ENCODE assay signal across 24 cellular contexts in genomic region chrX:136207546-136207945, GRCh38. TPM values are rescaled to one million over a fixed set of nuclear protein-coding genes. Genes with fewer than 3 reads are reported as not detected.
DNase-seq lines count a peak whose midpoint lies in the region; ATAC-seq and TF ChIP-seq lines count a peak whose summit lies in the region.
"Had no signal": no experiment of that assay in that cellular context is flagged by ENCODE, and none has a peak within 500 bp of the region (broad histone marks: within the 10 kb centered on the region; RNA-seq: fewer than 3 reads in every experiment).

No MANE protein-coding gene starts in this region.

- H3K27me3 ChIP-seq in subcutaneous abdominal adipose tissue (ENCODE audit: control insufficient read depth in 5 of 5, insufficient read depth in 4 of 5, low read length in 5 of 5) (peaks cover 0 to 18% (median 8%) of the 10 kb centered on the region in 5 donors), PC-3 (ENCODE audit: low read length) (no peaks in the 10 kb centered on the region)

- H3K79me2 ChIP-seq in PC-3 (ENCODE audit: low read length) = no peaks in the 10 kb centered on the region

- no peaks in the 10 kb centered on the region for H3K27me3 Mint-ChIP-seq in T-helper 17 cell
- no peaks in the 10 kb centered on the region for H3K27me3 Mint-ChIP-seq in osteocyte (ENCODE audit: unreplicated experiment)

- no peaks in the 10 kb centered on the region for H3F3A ChIP-seq in PC-3 (ENCODE audit: low read length, unreplicated experiment)

- intact Hi-C loops in PC-3 (cut with micrococcal nuclease) = no loop called here

- H3K9me3 ChIP-seq in HEK293 (ENCODE audit: control insufficient read depth, insufficient read depth, low read depth, low read length) (no peaks in the 10 kb centered on the region), T-helper 17 cell (ENCODE audit: control insufficient read depth, low read length, poor library complexity, severe bottlenecking) (no peaks in the 10 kb centered on the region), subcutaneous abdominal adipose tissue (ENCODE audit: control insufficient read depth in 5 of 5, low read length in 5 of 5) (no peaks in the 10 kb centered on the region), PC-3 (ENCODE audit: low read length) (no peaks in the 10 kb centered on the region)

- H3K36me3 Mint-ChIP-seq in T-helper 17 cell (ENCODE audit: low read depth) = no peaks in the 10 kb centered on the region
- peaks cover 28% of the 10 kb centered on the region for H3K36me3 Mint-ChIP-seq in osteocyte (ENCODE audit: unreplicated experiment)

- H3K4me3 Mint-ChIP-seq in T-helper 17 cell (no peak overlapping the region), osteocyte (ENCODE audit: unreplicated experiment) (no peak overlapping the region)
- H3K4me3 Mint-ChIP-seq: CD8-positive, alpha-beta T cell had no signal

- no peak overlapping the region for H2AFZ ChIP-seq in PC-3 (ENCODE audit: low read length)
- H2AFZ ChIP-seq: GM23248 had no signal

- H3K27ac ChIP-seq in HEK293 (ENCODE audit: extremely low read depth, low read depth, low read length) = no peak overlapping the region
- peak overlapping the region; percentile 86 for H3K27ac ChIP-seq in subcutaneous abdominal adipose tissue (ENCODE audit: low read depth, low read length)
- H3K27ac ChIP-seq in PC-3 (ENCODE audit: low read length) = no peak overlapping the region
- H3K27ac ChIP-seq: GM23248 had no signal

- DNase-seq in T-helper 17 cell (no peak), osteocyte (ENCODE audit: extremely low spot score, unreplicated experiment) (no peak), NCI-H2107 (lab: John Stamatoyannopoulos, UW) (no peak), PC-3 (no peak), amniotic stem cell (lab: John Stamatoyannopoulos, UW) (no peak), OCI-M2 (lab: John Stamatoyannopoulos, UW; ENCODE audit: unreplicated experiment) (no peak)
- DNase-seq: AML-193; C1 segment of cervical spinal cord; CD8-positive, alpha-beta T cell; DND-41; GM23248; H9; KG1; NCI-H1092 treated with DMSO at 0.1 percent for 48 hours; NCI-H1436 treated with DMSO at 0.1 percent for 48 hours; NCI-H2029; NCI-H226; NCI-H510A treated with DMSO at 0.1 percent for 48 hours; NCI-H748 treated with DMSO at 0.1 percent for 48 hours; NK-92 treated with Interleukin-12 subunit alpha and Interleukin-12 subunit beta, amount 100 ng/mL, for 24 hours had no signal

- no peaks in the 10 kb centered on the region for H4K20me1 ChIP-seq in PC-3 (ENCODE audit: low read length)

- no peak overlapping the region for H3K4me2 ChIP-seq in PC-3 (ENCODE audit: low read length)

- H3K9me3 Mint-ChIP-seq in osteocyte (ENCODE audit: unreplicated experiment) = no peaks in the 10 kb centered on the region
- H3K9me3 Mint-ChIP-seq: CD8-positive, alpha-beta T cell had no signal

- CTCF ChIA-PET in HEK293 (lab: Yijun Ruan, JAX) = interaction anchor here (4.6 kb wide), 1 partner anchor 180 kb away, joined by 51 read pairs; no protein-coding TSS in a partner anchor
- CTCF ChIA-PET in PC-3 (lab: Charles Lee) = no interaction called here

- H3K4me1 ChIP-seq in HEK293 (ENCODE audit: control insufficient read depth, insufficient read depth, low read length) = peaks cover 6% of the 10 kb centered on the region; the same call in 1 of the 2 replicates
- H3K4me1 ChIP-seq in subcutaneous abdominal adipose tissue (ENCODE audit: control insufficient read depth in 5 of 5, insufficient read depth in 5 of 5, low read length in 5 of 5) = peaks cover 6 to 71% (median 61%) of the 10 kb centered on the region in 5 donors
- peaks cover 29% of the 10 kb centered on the region for H3K4me1 ChIP-seq in PC-3 (ENCODE audit: insufficient read depth, low read length)

- H3K27ac Mint-ChIP-seq in T-helper 17 cell (peak overlapping the region; percentile 19), osteocyte (ENCODE audit: unreplicated experiment) (peak overlapping the region; percentile 93)
- H3K27ac Mint-ChIP-seq: CD8-positive, alpha-beta T cell had no signal

- H3K4me3 ChIP-seq in HEK293 (ENCODE audit: low read depth, low read length) (no peak overlapping the region), subcutaneous abdominal adipose tissue (ENCODE audit: low read depth in 1 of 5, low read length in 5 of 5) (peak overlapping the region; percentile 65 to 97 (median 81)), PC-3 (ENCODE audit: low read length) (no peak overlapping the region)
- H3K4me3 ChIP-seq: GM12878, GM23248 had no signal

- TF ChIP-seq CTCF in HEK293 (tag by site-specific recombination; IDR thresholded peaks at IDR 0.05) (no peak), osteocyte (IDR thresholded peaks at IDR 0.05) (no peak), PC-3 (conservative IDR thresholded peaks at IDR 0.05; ENCODE audit: low read depth, low read length) (no peak)

- no peak for ATAC-seq in T-helper 17 cell
- no peak for ATAC-seq in PC-3
- ATAC-seq: CD8-positive, alpha-beta T cell; GM12878; Right ventricle myocardium inferior had no signal

- peak overlapping the region in 4 of 5 donors; percentile 13 to 92 (median 72) for H3K9ac ChIP-seq in subcutaneous abdominal adipose tissue (ENCODE audit: low read length in 5 of 5)
- H3K9ac ChIP-seq in PC-3 (ENCODE audit: low read length) = no peak overlapping the region
- H3K9ac ChIP-seq: GM23248 had no signal

- POLR2A ChIA-PET in HEK293 (lab: Yijun Ruan, JAX) = no interaction called here
- POLR2A ChIA-PET in PC-3 (lab: Charles Lee; ENCODE audit: unreplicated experiment) = no interaction called here

- no peaks in the 10 kb centered on the region for H3K9me2 ChIP-seq in PC-3 (replicated peaks; ENCODE audit: low read length)

- H3K4me1 Mint-ChIP-seq in T-helper 17 cell (peaks cover 14% of the 10 kb centered on the region), osteocyte (ENCODE audit: unreplicated experiment) (peaks cover 82% of the 10 kb centered on the region)

- H3K36me3 ChIP-seq in HEK293 (ENCODE audit: control insufficient read depth in 2 of 2, insufficient read depth in 1 of 2, low read length in 2 of 2) = peaks cover 0 to 51% of the 10 kb centered on the region in 2 experiments; a peak in 1 of 3 replicates
- H3K36me3 ChIP-seq in subcutaneous abdominal adipose tissue (ENCODE audit: control insufficient read depth in 5 of 5, insufficient read depth in 5 of 5, low read length in 5 of 5) = peaks cover 0 to 48% (median 31%) of the 10 kb centered on the region in 5 donors
- no peaks in the 10 kb centered on the region for H3K36me3 ChIP-seq in PC-3 (ENCODE audit: low read depth, low read length)

- BruUV-seq in PC-3 (replicated peaks; lab: Mats Ljungman, UMichigan) = no TSS peak

TF ChIP-seq in HEK293, 187 proteins besides CTCF, POLR2A, EP300 and RAD21:
- TF ChIP-seq ZNF544 (tag by site-specific recombination; IDR thresholded peaks at IDR 0.05) (no peak), ZNF624 (tag by site-specific recombination; IDR thresholded peaks at IDR 0.05) (no peak), ZNF521 (tag by site-specific recombination; IDR thresholded peaks at IDR 0.05) (no peak), OSR2 (tag by site-specific recombination; IDR thresholded peaks at IDR 0.05) (no peak), GLIS1 (tag by site-specific recombination; IDR thresholded peaks at IDR 0.05) (peak; percentile 95), ZSCAN23 (tag by site-specific recombination; IDR thresholded peaks at IDR 0.05) (no peak), ZNF654 (tag by site-specific recombination; IDR thresholded peaks at IDR 0.05; ENCODE audit: low read depth) (no peak)
- TF ChIP-seq, protein P1, sequence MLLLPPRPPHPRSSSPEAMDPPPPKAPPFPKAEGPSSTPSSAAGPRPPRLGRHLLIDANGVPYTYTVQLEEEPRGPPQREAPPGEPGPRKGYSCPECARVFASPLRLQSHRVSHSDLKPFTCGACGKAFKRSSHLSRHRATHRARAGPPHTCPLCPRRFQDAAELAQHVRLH (tag by site-specific recombination; IDR thresholded peaks at IDR 0.05) = no peak

RNA-seq across cellular contexts. Expression of gene MAP7D3, which starts 43.7 kb away (rescaled TPM):
- 1 to 10 TPM; 6.0 to 6.7 TPM for total RNA-seq in T-helper 17 cell
- total RNA-seq in osteocyte = 84.7 and 87.4 TPM in 2 replicates
- 0.40 and 0.69 TPM in 2 replicates for total RNA-seq in PC-3 (2014; rRNA removed)

Comparison
In these comparisons a context has a peak if more than half of its experiments do, and no peak if none do; other contexts are left out.
1. H3K4me3 ChIP-seq: peak in subcutaneous abdominal adipose tissue (5 of 5); none in HEK293 (single experiment) and PC-3 (single experiment).
2. RNA of gene MAP7D3, which starts 43.7 kb away (total RNA-seq): 84.7 to 87.4 TPM in osteocyte; 6.0 to 6.7 TPM in T-helper 17 cell and 0.40 to 0.69 TPM in PC-3; every median in the first group is over 10 times any median in the second.